In the genomic region with DNA sequence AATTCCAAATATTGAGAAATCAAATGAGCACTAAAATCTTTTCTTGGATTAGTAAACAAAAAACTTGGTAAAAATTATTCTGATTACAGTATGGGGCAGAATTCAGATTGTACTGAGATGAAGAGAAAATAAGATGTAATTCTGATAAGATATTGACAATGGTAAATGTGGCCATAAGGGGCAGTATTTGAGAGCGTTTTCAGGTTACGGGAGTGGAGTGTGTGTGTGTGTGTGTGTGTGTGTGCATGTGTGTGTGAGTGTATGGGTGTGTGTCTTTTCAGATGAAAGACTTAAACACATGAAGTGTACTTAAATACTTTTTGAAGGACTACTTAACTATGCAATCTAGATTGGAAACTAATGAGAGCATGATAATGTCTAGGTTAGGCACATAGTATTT, we compare ENCODE assay signal across 13 cellular contexts.
A peak's percentile ranks its signal among the peaks of the same experiment; 100 is the strongest.
DNase-seq lines count a peak whose midpoint lies in the region; ATAC-seq, FAIRE-seq and TF ChIP-seq lines count a peak whose summit lies in the region.
"Had no signal": no experiment of that assay in that cellular context is flagged by ENCODE, and none has a peak within 500 bp of the region (broad histone marks: within the 10 kb centered on the region; RNA-seq: fewer than 3 reads in every experiment).

No MANE protein-coding gene starts in this region.

- no peaks in the 10 kb centered on the region for H3K27me3 Mint-ChIP-seq in activated naive CD4-positive, alpha-beta T cell treated with anti-CD3 and anti-CD28 coated beads, Interleukin-2, amount 10 ng/mL, durations not matched to agents 7 days and 5 days
- H3K27me3 Mint-ChIP-seq in central memory CD8-positive, alpha-beta T cell = no peaks in the 10 kb centered on the region
- H3K27me3 Mint-ChIP-seq: CD8-positive, alpha-beta memory T cell; dendritic cell treated with granulocyte-macrophage colony-stimulating factor and Interleukin-4, amounts not matched to agents 40 ng/mL and 50 ng/mL, for 4 days had no signal

- H3K4me1 ChIP-seq in small intestine (ENCODE audit: control insufficient read depth in 2 of 2, insufficient read depth in 1 of 2, low read depth in 1 of 2, low read length in 1 of 2) = no peaks in the 10 kb centered on the region
- H3K4me1 ChIP-seq: stomach had no signal

- no peaks in the 10 kb centered on the region for H3K36me3 ChIP-seq in small intestine (ENCODE audit: control insufficient read depth in 2 of 2, insufficient read depth in 2 of 2, low read length in 2 of 2)
- H3K36me3 ChIP-seq: stomach had no signal

- CTCF ChIA-PET in activated naive CD4-positive, alpha-beta T cell treated with anti-CD3 and anti-CD28 coated beads, Interleukin-2, amount 10 ng/mL, durations not matched to agents 7 days and 5 days (lab: Charles Lee) = no interaction called here

- no peak for FAIRE-seq in small intestine (lab: Jason Lieb, UNC)

- H3K27ac Mint-ChIP-seq in activated naive CD4-positive, alpha-beta T cell treated with anti-CD3 and anti-CD28 coated beads, Interleukin-2, amount 10 ng/mL, durations not matched to agents 7 days and 5 days = no peak overlapping the region
- peak overlapping the region; percentile 18 for H3K27ac Mint-ChIP-seq in central memory CD8-positive, alpha-beta T cell (ENCODE audit: low read depth)
- H3K27ac Mint-ChIP-seq: dendritic cell treated with granulocyte-macrophage colony-stimulating factor and Interleukin-4, amounts not matched to agents 40 ng/mL and 50 ng/mL, for 4 days had no signal

- H3K27ac ChIP-seq in small intestine (ENCODE audit: low read depth in 1 of 2, low read length in 1 of 2) = no peak overlapping the region
- H3K27ac ChIP-seq: stomach had no signal

- H3K4me3 Mint-ChIP-seq in activated naive CD4-positive, alpha-beta T cell treated with anti-CD3 and anti-CD28 coated beads, Interleukin-2, amount 10 ng/mL, durations not matched to agents 7 days and 5 days = no peak overlapping the region
- no peak overlapping the region for H3K4me3 Mint-ChIP-seq in central memory CD8-positive, alpha-beta T cell
- H3K4me3 Mint-ChIP-seq: CD8-positive, alpha-beta memory T cell; dendritic cell treated with granulocyte-macrophage colony-stimulating factor and Interleukin-4, amounts not matched to agents 40 ng/mL and 50 ng/mL, for 4 days had no signal

- TF ChIP-seq CTCF in omental fat pad (IDR thresholded peaks at IDR 0.05) = no peak

- no peaks in the 10 kb centered on the region for H3K9me3 ChIP-seq in small intestine (ENCODE audit: control insufficient read depth, low read depth)
- H3K9me3 ChIP-seq: stomach had no signal

- peaks cover 31% of the 10 kb centered on the region for H3K36me3 Mint-ChIP-seq in activated naive CD4-positive, alpha-beta T cell treated with anti-CD3 and anti-CD28 coated beads, Interleukin-2, amount 10 ng/mL, durations not matched to agents 7 days and 5 days
- no peaks in the 10 kb centered on the region for H3K36me3 Mint-ChIP-seq in central memory CD8-positive, alpha-beta T cell (ENCODE audit: insufficient read depth)

- peaks cover 8% of the 10 kb centered on the region for H3K9me3 Mint-ChIP-seq in activated naive CD4-positive, alpha-beta T cell treated with anti-CD3 and anti-CD28 coated beads, Interleukin-2, amount 10 ng/mL, durations not matched to agents 7 days and 5 days
- peaks cover 7% of the 10 kb centered on the region for H3K9me3 Mint-ChIP-seq in central memory CD8-positive, alpha-beta T cell

- no peaks in the 10 kb centered on the region for H3K27me3 ChIP-seq in small intestine (ENCODE audit: control insufficient read depth in 2 of 2, insufficient read depth in 2 of 2, low read length in 2 of 2)
- H3K27me3 ChIP-seq: stomach had no signal

- H3K4me3 ChIP-seq in small intestine (ENCODE audit: low read depth in 1 of 2, low read length in 2 of 2) = no peak overlapping the region
- H3K4me3 ChIP-seq: stomach had no signal

- peaks cover 57% of the 10 kb centered on the region for H3K4me1 Mint-ChIP-seq in activated naive CD4-positive, alpha-beta T cell treated with anti-CD3 and anti-CD28 coated beads, Interleukin-2, amount 10 ng/mL, durations not matched to agents 7 days and 5 days
- peaks cover 24% of the 10 kb centered on the region for H3K4me1 Mint-ChIP-seq in central memory CD8-positive, alpha-beta T cell

- 44 to 63% (median 59%) methylated on average over 2 of the region's 2 CpGs for WGBS in small intestine, 3 donors

- DNase-seq in activated naive CD4-positive, alpha-beta T cell treated with Interleukin-2 at 50 U/mL for 16 hours = peak; percentile 7
- DNase-seq in activated naive CD4-positive, alpha-beta T cell treated with anti-CD3 and anti-CD28 coated beads, Interleukin-2, amount 10 ng/mL, durations not matched to agents 7 days and 5 days = no peak
- DNase-seq in Kasumi-1 (lab: John Stamatoyannopoulos, UW) (peak; percentile 34 to 59), small intestine (peak; percentile 1), omental fat pad (ENCODE audit: low spot score) (no peak), activated T-cell treated with anti-CD3 and anti-CD28 coated beads for 4 hours (no peak)
- no peak for DNase-seq in central memory CD8-positive, alpha-beta T cell (ENCODE audit: low spot score in 2 of 2)
- DNase-seq: hypothalamus, NCI-H446 treated with DMSO at 0.1 percent for 48 hours, stomach had no signal

- no peak for ATAC-seq in central memory CD8-positive, alpha-beta T cell (replicated peaks; ENCODE audit: extremely low read depth, poor library complexity, severe bottlenecking)
- ATAC-seq in omental fat pad (ENCODE audit: low FRiP score) (no peak), HG02678 (IDR thresholded peaks at IDR 0.05; ENCODE audit: unreplicated experiment) (no peak)

Comparison
In these comparisons a context has a peak if more than half of its experiments do, and no peak if none do; other contexts are left out.
1. DNase-seq: peak in activated naive CD4-positive, alpha-beta T cell treated with Interleukin-2 at 50 U/mL for 16 hours (single experiment), Kasumi-1 (2 of 2) and small intestine (single experiment); none in activated naive CD4-positive, alpha-beta T cell treated with anti-CD3 and anti-CD28 coated beads, Interleukin-2, amount 10 ng/mL, durations not matched to agents 7 days and 5 days (single experiment), central memory CD8-positive, alpha-beta T cell (0 of 2), omental fat pad (single experiment) and activated T-cell treated with anti-CD3 and anti-CD28 coated beads for 4 hours (single experiment).